ENCODE assay signal across 8 cellular contexts in genomic region chr2:29747786-29748470, GRCh38.
DNase-seq lines count a peak whose midpoint lies in the region; ATAC-seq, FAIRE-seq and TF ChIP-seq lines count a peak whose summit lies in the region.

No MANE protein-coding gene starts in this region.

- 6% methylated on average over 3 of the region's 3 CpGs for WGBS in A549 (ENCODE audit: missing lambda C conversion rate)

- H3K4me3 ChIP-seq in A549, result no peak overlapping the region
- no peak overlapping the region for H3K4me3 ChIP-seq in epithelial cell of proximal tubule (ENCODE audit: low read depth, low read length)
- no peak overlapping the region for H3K4me3 ChIP-seq in CD8-positive, alpha-beta T cell (ENCODE audit: low read depth, low read length)

- TF ChIP-seq POLR2A in A549 (IDR thresholded peaks at IDR 0.05; ENCODE audit: low read length), result no peak

- peak; percentile 70 for FAIRE-seq in A549 (lab: Jason Lieb, UNC)

- no peaks in the 10 kb centered on the region for H3K4me1 Mint-ChIP-seq in CD8-positive, alpha-beta T cell (ENCODE audit: low read depth)

- H3K36me3 ChIP-seq in CD8-positive, alpha-beta T cell (ENCODE audit: insufficient read depth, low read length), result no peaks in the 10 kb centered on the region

- H3K27ac Mint-ChIP-seq in CD8-positive, alpha-beta T cell, result no peak overlapping the region

- peak overlapping the region; percentile 0 to 20; a peak in 1 of 6 replicates for H3K27ac ChIP-seq in A549
- H3K27ac ChIP-seq in CD8-positive, alpha-beta T cell (ENCODE audit: low read depth, low read length), result no peak overlapping the region

- POLR2A ChIA-PET in A549 (lab: Yijun Ruan, JAX), result no interaction called here
- POLR2A ChIA-PET in CD8-positive, alpha-beta T cell (lab: Charles Lee), result no interaction called here

- CTCF ChIA-PET in A549 (lab: Yijun Ruan, JAX), result interaction anchor here (0.7 kb wide), 1 partner anchor 25 kb away, joined by 3 read pairs; no protein-coding TSS in a partner anchor
- CTCF ChIA-PET in CD8-positive, alpha-beta T cell (lab: Charles Lee), result no interaction called here

- H3K9me3 Mint-ChIP-seq in CD8-positive, alpha-beta T cell, result no peaks in the 10 kb centered on the region

- no peak overlapping the region for H3K4me3 Mint-ChIP-seq in CD8-positive, alpha-beta T cell

- no peak for TF ChIP-seq CTCF in A549 (IDR thresholded peaks at IDR 0.05)
- no peak for TF ChIP-seq CTCF in epithelial cell of proximal tubule (conservative IDR thresholded peaks at IDR 0.05; ENCODE audit: low read depth, low read length)
- TF ChIP-seq CTCF in CD8-positive, alpha-beta T cell (IDR thresholded peaks at IDR 0.05), result no peak

- H3K4me1 ChIP-seq in A549, result peaks cover 33% of the 10 kb centered on the region
- no peaks in the 10 kb centered on the region for H3K4me1 ChIP-seq in CD8-positive, alpha-beta T cell (ENCODE audit: insufficient read depth, low read length)

- DNase-seq in A549 (ENCODE audit: low read depth in 1 of 2, low spot score in 1 of 2), result peak; percentile 77 to 83
- DNase-seq in NCI-H187 (lab: John Stamatoyannopoulos, UW), result peak; percentile 90 to 92
- DNase-seq in epithelial cell of proximal tubule (ENCODE audit: low read depth), result peak; percentile 90
- DNase-seq in GM19238 (ENCODE audit: insufficient read length, low spot score), result no peak
- no peak for DNase-seq in CD8-positive, alpha-beta T cell
- DNase-seq in DMS114 treated with DMSO at 0.1 percent for 48 hours (lab: John Stamatoyannopoulos, UW; ENCODE audit: unreplicated experiment), result no peak
- no peak for DNase-seq in cortex of kidney (lab: John Stamatoyannopoulos, UW)

- ATAC-seq in A549 (peak; percentile 91 to 97), GM18520 (IDR thresholded peaks at IDR 0.05; ENCODE audit: unreplicated experiment) (peak; percentile 50)
- no peak for ATAC-seq in CD8-positive, alpha-beta T cell

- intact Hi-C loops in CD8-positive, alpha-beta T cell (cut with DNase I, micrococcal nuclease), result no loop called here

- H3K4me2 ChIP-seq in A549, result peak overlapping the region; percentile 42

- H3K27me3 Mint-ChIP-seq in CD8-positive, alpha-beta T cell (ENCODE audit: low read depth), result no peaks in the 10 kb centered on the region

- no peaks in the 10 kb centered on the region for H3K27me3 ChIP-seq in CD8-positive, alpha-beta T cell (ENCODE audit: insufficient read depth, low read length)

- H3K36me3 Mint-ChIP-seq in CD8-positive, alpha-beta T cell, result no peaks in the 10 kb centered on the region

- H3K9me3 ChIP-seq in A549, result no peaks in the 10 kb centered on the region
- no peaks in the 10 kb centered on the region for H3K9me3 ChIP-seq in CD8-positive, alpha-beta T cell (ENCODE audit: low read length)

- no peak; a peak in 1 of 5 replicates for TF ChIP-seq EP300 in A549 (IDR thresholded peaks at IDR 0.05)

- TF ChIP-seq RAD21 in A549 (conservative IDR thresholded peaks at IDR 0.05 in 1 of 2, IDR thresholded peaks at IDR 0.05 in 1 of 2), result no peak; a peak in 1 of 5 replicates

TF ChIP-seq in A549, 52 proteins besides CTCF, POLR2A, EP300 and RAD21:
- peak; percentile 67; the same call in 1 of the 2 replicates for TF ChIP-seq GATA3 (IDR thresholded peaks at IDR 0.05; ENCODE audit: borderline replicate concordance)
- peak; percentile 98 for TF ChIP-seq JUNB (IDR thresholded peaks at IDR 0.05)
- no peak for TF ChIP-seq MAFK (IDR thresholded peaks at IDR 0.05; ENCODE audit: partially characterized antibody)
- TF ChIP-seq, protein P1, sequence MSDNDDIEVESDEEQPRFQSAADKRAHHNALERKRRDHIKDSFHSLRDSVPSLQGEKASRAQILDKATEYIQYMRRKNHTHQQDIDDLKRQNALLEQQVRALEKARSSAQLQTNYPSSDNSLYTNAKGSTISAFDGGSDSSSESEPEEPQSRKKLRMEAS (IDR thresholded peaks at IDR 0.05), result peak; percentile 72
- TF ChIP-seq JUN (IDR thresholded peaks at IDR 0.05), result peak; percentile 46 to 85; a peak in 2 of 5 replicates
- peak; percentile 97 for TF ChIP-seq FOSL2 (IDR thresholded peaks at IDR 0.05)
- peak; percentile 56 for TF ChIP-seq FOSL2 (CRISPR knock-in tag; IDR thresholded peaks at IDR 0.05)
- TF ChIP-seq BCL3 (IDR thresholded peaks at IDR 0.05), result peak; percentile 39; the same call in 1 of the 3 replicates
- no peak for TF ChIP-seq CEBPB (IDR thresholded peaks at IDR 0.05)
TF ChIP-seq in A549: peak in this region for 6.

Comparison
In these comparisons a context has a peak if more than half of its experiments do, and no peak if none do; other contexts are left out.
1. DNase-seq: peak in A549 (2 of 2), NCI-H187 (2 of 2) and epithelial cell of proximal tubule (single experiment); none in GM19238 (single experiment), CD8-positive, alpha-beta T cell (0 of 7), DMS114 treated with DMSO at 0.1 percent for 48 hours (single experiment) and cortex of kidney (single experiment).